In the genomic region with DNA sequence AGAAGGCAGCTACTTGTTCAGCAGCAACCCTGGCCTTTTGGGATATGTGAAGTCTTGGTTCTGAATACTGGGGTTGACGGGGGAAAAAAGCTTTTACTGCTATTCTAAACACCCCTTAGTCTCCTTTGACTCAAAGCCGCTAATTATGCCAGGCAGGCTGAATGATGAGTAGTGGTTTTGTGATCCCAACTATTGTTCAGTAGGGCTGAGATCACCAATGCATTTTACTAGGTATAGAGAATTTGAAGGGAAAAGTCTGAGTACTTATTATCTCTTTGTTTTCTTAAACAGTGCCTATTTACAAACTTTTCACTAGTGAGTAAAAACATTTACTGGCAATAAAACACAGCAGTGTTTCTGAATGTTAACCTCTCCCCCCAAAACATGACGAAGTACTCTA, we compare ENCODE assay signal across 1 cellular context.
TF ChIP-seq lines count a peak whose summit lies in the region.

No MANE protein-coding gene starts in this region.

TF ChIP-seq in H1, 55 proteins besides CTCF, POLR2A, EP300 and RAD21 (continued from another document):
- TF ChIP-seq, protein P1, sequence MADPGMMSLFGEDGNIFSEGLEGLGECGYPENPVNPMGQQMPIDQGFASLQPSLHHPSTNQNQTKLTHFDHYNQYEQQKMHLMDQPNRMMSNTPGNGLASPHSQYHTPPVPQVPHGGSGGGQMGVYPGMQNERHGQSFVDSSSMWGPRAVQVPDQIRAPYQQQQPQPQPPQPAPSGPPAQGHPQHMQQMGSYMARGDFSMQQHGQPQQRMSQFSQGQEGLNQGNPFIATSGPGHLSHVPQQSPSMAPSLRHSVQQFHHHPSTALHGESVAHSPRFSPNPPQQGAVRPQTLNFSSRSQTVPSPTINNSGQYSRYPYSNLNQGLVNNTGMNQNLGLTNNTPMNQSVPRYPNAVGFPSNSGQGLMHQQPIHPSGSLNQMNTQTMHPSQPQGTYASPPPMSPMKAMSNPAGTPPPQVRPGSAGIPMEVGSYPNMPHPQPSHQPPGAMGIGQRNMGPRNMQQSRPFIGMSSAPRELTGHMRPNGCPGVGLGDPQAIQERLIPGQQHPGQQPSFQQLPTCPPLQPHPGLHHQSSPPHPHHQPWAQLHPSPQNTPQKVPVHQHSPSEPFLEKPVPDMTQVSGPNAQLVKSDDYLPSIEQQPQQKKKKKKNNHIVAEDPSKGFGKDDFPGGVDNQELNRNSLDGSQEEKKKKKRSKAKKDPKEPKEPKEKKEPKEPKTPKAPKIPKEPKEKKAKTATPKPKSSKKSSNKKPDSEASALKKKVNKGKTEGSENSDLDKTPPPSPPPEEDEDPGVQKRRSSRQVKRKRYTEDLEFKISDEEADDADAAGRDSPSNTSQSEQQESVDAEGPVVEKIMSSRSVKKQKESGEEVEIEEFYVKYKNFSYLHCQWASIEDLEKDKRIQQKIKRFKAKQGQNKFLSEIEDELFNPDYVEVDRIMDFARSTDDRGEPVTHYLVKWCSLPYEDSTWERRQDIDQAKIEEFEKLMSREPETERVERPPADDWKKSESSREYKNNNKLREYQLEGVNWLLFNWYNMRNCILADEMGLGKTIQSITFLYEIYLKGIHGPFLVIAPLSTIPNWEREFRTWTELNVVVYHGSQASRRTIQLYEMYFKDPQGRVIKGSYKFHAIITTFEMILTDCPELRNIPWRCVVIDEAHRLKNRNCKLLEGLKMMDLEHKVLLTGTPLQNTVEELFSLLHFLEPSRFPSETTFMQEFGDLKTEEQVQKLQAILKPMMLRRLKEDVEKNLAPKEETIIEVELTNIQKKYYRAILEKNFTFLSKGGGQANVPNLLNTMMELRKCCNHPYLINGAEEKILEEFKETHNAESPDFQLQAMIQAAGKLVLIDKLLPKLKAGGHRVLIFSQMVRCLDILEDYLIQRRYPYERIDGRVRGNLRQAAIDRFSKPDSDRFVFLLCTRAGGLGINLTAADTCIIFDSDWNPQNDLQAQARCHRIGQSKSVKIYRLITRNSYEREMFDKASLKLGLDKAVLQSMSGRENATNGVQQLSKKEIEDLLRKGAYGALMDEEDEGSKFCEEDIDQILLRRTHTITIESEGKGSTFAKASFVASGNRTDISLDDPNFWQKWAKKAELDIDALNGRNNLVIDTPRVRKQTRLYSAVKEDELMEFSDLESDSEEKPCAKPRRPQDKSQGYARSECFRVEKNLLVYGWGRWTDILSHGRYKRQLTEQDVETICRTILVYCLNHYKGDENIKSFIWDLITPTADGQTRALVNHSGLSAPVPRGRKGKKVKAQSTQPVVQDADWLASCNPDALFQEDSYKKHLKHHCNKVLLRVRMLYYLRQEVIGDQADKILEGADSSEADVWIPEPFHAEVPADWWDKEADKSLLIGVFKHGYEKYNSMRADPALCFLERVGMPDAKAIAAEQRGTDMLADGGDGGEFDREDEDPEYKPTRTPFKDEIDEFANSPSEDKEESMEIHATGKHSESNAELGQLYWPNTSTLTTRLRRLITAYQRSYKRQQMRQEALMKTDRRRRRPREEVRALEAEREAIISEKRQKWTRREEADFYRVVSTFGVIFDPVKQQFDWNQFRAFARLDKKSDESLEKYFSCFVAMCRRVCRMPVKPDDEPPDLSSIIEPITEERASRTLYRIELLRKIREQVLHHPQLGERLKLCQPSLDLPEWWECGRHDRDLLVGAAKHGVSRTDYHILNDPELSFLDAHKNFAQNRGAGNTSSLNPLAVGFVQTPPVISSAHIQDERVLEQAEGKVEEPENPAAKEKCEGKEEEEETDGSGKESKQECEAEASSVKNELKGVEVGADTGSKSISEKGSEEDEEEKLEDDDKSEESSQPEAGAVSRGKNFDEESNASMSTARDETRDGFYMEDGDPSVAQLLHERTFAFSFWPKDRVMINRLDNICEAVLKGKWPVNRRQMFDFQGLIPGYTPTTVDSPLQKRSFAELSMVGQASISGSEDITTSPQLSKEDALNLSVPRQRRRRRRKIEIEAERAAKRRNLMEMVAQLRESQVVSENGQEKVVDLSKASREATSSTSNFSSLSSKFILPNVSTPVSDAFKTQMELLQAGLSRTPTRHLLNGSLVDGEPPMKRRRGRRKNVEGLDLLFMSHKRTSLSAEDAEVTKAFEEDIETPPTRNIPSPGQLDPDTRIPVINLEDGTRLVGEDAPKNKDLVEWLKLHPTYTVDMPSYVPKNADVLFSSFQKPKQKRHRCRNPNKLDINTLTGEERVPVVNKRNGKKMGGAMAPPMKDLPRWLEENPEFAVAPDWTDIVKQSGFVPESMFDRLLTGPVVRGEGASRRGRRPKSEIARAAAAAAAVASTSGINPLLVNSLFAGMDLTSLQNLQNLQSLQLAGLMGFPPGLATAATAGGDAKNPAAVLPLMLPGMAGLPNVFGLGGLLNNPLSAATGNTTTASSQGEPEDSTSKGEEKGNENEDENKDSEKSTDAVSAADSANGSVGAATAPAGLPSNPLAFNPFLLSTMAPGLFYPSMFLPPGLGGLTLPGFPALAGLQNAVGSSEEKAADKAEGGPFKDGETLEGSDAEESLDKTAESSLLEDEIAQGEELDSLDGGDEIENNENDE (IDR thresholded peaks at IDR 0.05; ENCODE audit: insufficient replicate concordance, low read length): no peak
- TF ChIP-seq RXRA (IDR thresholded peaks at IDR 0.05; ENCODE audit: insufficient read depth, low read depth, low read length) (no peak), SRF (IDR thresholded peaks at IDR 0.05; ENCODE audit: low read depth, low read length) (no peak), YY1 (IDR thresholded peaks at IDR 0.05; ENCODE audit: low read depth, low read length) (no peak), TAF1 (IDR thresholded peaks at IDR 0.05; ENCODE audit: low read depth, low read length) (no peak), FOSL1 (IDR thresholded peaks at IDR 0.05; ENCODE audit: insufficient read depth, low read depth, low read length) (no peak), BACH1 (IDR thresholded peaks at IDR 0.05; ENCODE audit: low read length) (no peak), JUN (IDR thresholded peaks at IDR 0.05; ENCODE audit: low read depth, low read length) (no peak), POU5F1 (IDR thresholded peaks at IDR 0.05; ENCODE audit: low read depth, low read length) (no peak), CBX5 (IDR thresholded peaks at IDR 0.05; ENCODE audit: low read depth, low read length) (no peak), CBX8 (IDR thresholded peaks at IDR 0.05; ENCODE audit: borderline replicate concordance, low read depth, low read length) (no peak), BRCA1 (IDR thresholded peaks at IDR 0.05; ENCODE audit: low read depth, low read length) (no peak)
- TF ChIP-seq, protein P2, sequence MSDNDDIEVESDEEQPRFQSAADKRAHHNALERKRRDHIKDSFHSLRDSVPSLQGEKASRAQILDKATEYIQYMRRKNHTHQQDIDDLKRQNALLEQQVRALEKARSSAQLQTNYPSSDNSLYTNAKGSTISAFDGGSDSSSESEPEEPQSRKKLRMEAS (IDR thresholded peaks at IDR 0.05): no peak
- TF ChIP-seq, protein P3, sequence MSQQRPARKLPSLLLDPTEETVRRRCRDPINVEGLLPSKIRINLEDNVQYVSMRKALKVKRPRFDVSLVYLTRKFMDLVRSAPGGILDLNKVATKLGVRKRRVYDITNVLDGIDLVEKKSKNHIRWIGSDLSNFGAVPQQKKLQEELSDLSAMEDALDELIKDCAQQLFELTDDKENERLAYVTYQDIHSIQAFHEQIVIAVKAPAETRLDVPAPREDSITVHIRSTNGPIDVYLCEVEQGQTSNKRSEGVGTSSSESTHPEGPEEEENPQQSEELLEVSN (IDR thresholded peaks at IDR 0.05): no peak
- TF ChIP-seq, protein P4, sequence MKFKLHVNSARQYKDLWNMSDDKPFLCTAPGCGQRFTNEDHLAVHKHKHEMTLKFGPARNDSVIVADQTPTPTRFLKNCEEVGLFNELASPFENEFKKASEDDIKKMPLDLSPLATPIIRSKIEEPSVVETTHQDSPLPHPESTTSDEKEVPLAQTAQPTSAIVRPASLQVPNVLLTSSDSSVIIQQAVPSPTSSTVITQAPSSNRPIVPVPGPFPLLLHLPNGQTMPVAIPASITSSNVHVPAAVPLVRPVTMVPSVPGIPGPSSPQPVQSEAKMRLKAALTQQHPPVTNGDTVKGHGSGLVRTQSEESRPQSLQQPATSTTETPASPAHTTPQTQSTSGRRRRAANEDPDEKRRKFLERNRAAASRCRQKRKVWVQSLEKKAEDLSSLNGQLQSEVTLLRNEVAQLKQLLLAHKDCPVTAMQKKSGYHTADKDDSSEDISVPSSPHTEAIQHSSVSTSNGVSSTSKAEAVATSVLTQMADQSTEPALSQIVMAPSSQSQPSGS (IDR thresholded peaks at IDR 0.05; ENCODE audit: low read length): no peak
- TF ChIP-seq, protein P5, sequence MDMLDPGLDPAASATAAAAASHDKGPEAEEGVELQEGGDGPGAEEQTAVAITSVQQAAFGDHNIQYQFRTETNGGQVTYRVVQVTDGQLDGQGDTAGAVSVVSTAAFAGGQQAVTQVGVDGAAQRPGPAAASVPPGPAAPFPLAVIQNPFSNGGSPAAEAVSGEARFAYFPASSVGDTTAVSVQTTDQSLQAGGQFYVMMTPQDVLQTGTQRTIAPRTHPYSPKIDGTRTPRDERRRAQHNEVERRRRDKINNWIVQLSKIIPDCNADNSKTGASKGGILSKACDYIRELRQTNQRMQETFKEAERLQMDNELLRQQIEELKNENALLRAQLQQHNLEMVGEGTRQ (IDR thresholded peaks at IDR 0.05; ENCODE audit: low read length): no peak
